In the genomic region with DNA sequence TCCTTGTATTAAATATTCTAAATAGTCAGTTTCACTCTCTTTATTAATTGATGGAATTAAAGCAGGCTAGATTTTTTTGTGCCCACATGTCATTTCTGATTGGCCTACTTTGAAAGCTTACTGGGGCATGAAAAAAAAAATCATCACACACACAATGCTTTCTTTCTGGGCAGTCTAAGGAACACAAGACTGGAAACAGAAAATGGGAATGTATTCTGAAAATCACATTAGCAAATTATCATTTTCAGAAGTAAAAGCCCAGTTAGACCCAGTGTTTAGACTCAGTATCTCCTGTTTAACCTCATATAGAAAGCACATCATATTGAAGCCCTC, we compare ENCODE assay signal across 1 cellular context.
TF ChIP-seq lines count a peak whose summit lies in the region.

No MANE protein-coding gene starts in this region.

TF ChIP-seq in GM12878, 131 proteins besides CTCF, POLR2A, EP300 and RAD21 (continued from another document):
- TF ChIP-seq, protein P1, sequence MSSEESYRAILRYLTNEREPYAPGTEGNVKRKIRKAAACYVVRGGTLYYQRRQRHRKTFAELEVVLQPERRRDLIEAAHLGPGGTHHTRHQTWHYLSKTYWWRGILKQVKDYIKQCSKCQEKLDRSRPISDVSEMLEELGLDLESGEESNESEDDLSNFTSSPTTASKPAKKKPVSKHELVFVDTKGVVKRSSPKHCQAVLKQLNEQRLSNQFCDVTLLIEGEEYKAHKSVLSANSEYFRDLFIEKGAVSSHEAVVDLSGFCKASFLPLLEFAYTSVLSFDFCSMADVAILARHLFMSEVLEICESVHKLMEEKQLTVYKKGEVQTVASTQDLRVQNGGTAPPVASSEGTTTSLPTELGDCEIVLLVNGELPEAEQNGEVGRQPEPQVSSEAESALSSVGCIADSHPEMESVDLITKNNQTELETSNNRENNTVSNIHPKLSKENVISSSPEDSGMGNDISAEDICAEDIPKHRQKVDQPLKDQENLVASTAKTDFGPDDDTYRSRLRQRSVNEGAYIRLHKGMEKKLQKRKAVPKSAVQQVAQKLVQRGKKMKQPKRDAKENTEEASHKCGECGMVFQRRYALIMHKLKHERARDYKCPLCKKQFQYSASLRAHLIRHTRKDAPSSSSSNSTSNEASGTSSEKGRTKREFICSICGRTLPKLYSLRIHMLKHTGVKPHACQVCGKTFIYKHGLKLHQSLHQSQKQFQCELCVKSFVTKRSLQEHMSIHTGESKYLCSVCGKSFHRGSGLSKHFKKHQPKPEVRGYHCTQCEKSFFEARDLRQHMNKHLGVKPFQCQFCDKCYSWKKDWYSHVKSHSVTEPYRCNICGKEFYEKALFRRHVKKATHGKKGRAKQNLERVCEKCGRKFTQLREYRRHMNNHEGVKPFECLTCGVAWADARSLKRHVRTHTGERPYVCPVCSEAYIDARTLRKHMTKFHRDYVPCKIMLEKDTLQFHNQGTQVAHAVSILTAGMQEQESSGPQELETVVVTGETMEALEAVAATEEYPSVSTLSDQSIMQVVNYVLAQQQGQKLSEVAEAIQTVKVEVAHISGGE (CRISPR knock-in tag; IDR thresholded peaks at IDR 0.05): no peak
- TF ChIP-seq POLR2AphosphoS2 (IDR thresholded peaks at IDR 0.05; ENCODE audit: low read depth, low read length) (no peak), SUZ12 (IDR thresholded peaks at IDR 0.05; ENCODE audit: unreplicated experiment) (no peak), MEF2B (IDR thresholded peaks at IDR 0.05; ENCODE audit: partially characterized antibody, poor library complexity, severe bottlenecking) (no peak)
